Comparison of ENCODE assay signal across 8 cellular contexts in the genomic region with DNA sequence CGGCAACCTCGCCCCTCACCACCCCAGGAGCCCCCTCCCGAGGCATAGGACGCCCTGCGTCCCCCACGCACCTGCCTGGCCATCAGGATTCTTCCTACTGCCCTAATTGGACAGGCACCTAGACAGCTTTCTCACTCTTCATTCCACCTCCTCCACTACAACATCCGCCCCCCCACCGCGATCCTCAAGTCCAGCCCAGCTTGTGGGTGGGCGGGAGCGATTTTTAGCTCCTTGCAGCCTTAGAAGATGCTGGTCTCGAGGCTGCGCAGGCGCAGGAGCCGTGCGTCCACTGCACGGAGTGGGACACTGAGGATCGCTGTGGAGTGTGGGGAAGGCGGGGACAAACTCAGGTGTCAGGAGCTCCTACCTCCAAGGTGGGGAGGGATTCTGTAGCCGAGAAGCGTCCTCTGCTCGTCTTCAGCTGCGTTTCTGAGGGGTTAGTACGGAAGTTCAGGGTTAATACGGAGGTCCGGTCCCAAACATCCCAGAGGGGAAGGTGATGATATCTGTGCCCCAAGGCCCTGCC. TPM values are rescaled to one million over a fixed set of nuclear protein-coding genes. Genes with fewer than 3 reads are reported as not detected.
A peak's percentile ranks its signal among the peaks of the same experiment; 100 is the strongest.
DNase-seq lines count a peak whose midpoint lies in the region; ATAC-seq and TF ChIP-seq lines count a peak whose summit lies in the region.

A gene (minus strand): TSS at position 162 of the 526 bp plus-strand sequence. CDS start 4,600 bp downstream, outside the sequence.

- no TSS peak for BruUV-seq in PC-3 (replicated peaks; lab: Mats Ljungman, UMichigan)

- no peaks in the 10 kb centered on the region for H3K9me2 ChIP-seq in PC-3 (replicated peaks; ENCODE audit: low read length)

- TF ChIP-seq POLR2A in esophagus muscularis mucosa (IDR thresholded peaks at IDR 0.05; ENCODE audit: low read depth), result no peak

- no peaks in the 10 kb centered on the region for H3K9me3 ChIP-seq in PC-3 (ENCODE audit: low read length)
- no peaks in the 10 kb centered on the region for H3K9me3 ChIP-seq in esophagus muscularis mucosa
- no peaks in the 10 kb centered on the region for H3K9me3 ChIP-seq in skeletal muscle satellite cell (replicated peaks; ENCODE audit: low read length)

- H3K27me3 ChIP-seq in PC-3 (ENCODE audit: low read length) (peaks cover 11% of the 10 kb centered on the region), esophagus muscularis mucosa (peaks cover 0 to 100% (median 89%) of the 10 kb centered on the region in 4 donors), skeletal muscle satellite cell (ENCODE audit: control insufficient read depth, insufficient read depth, low read length) (peaks cover 83% of the 10 kb centered on the region)

- H3K9ac ChIP-seq in PC-3 (ENCODE audit: low read length), result no peak within 1 kb of the TSS
- no peak within 1 kb of the TSS for H3K9ac ChIP-seq in skeletal muscle satellite cell (ENCODE audit: low read depth, low read length)

- 13% methylated on average over 23 of the region's 26 CpGs for WGBS in esophagus muscularis mucosa

- H4K20me1 ChIP-seq in PC-3 (ENCODE audit: low read length), result no peaks in the 10 kb centered on the region

- peak; percentile 68 for DNase-seq in NCI-H2227 (lab: John Stamatoyannopoulos, UW; ENCODE audit: unreplicated experiment)
- DNase-seq in NCI-H2227 treated with DMSO at 0.1 percent for 48 hours (lab: John Stamatoyannopoulos, UW), result no peak
- DNase-seq in PC-3, result peak; percentile 35
- DNase-seq in esophagus muscularis mucosa (ENCODE audit: extremely low spot score), result no peak

- no peaks in the 10 kb centered on the region for H3K79me2 ChIP-seq in PC-3 (ENCODE audit: low read length)

- H3K36me3 ChIP-seq in PC-3 (ENCODE audit: low read depth, low read length), result no peaks in the 10 kb centered on the region
- H3K36me3 ChIP-seq in esophagus muscularis mucosa, result no peaks in the 10 kb centered on the region
- H3K36me3 ChIP-seq in skeletal muscle satellite cell (ENCODE audit: insufficient read depth, low read length), result no peaks in the 10 kb centered on the region

- CTCF ChIA-PET in PC-3 (lab: Charles Lee), result no interaction called here

- H3K4me1 ChIP-seq in PC-3 (ENCODE audit: insufficient read depth, low read length), result peaks cover 17% of the 10 kb centered on the region
- peaks cover 14 to 59% (median 40%) of the 10 kb centered on the region in 4 donors for H3K4me1 ChIP-seq in esophagus muscularis mucosa
- H3K4me1 ChIP-seq in skeletal muscle satellite cell (ENCODE audit: control insufficient read depth, insufficient read depth, low read length), result no peaks in the 10 kb centered on the region

- intact Hi-C loops in PC-3 (cut with micrococcal nuclease), result no loop called here
- intact Hi-C loops in esophagus muscularis mucosa (cut with DNase I), result no loop called here

- peak within 1 kb of the TSS; percentile 83 for H3K4me2 ChIP-seq in PC-3 (ENCODE audit: low read length)
- peak within 1 kb of the TSS; percentile 74 for H3K4me2 ChIP-seq in skeletal muscle satellite cell (ENCODE audit: low read length)

- peak within 1 kb of the TSS; percentile 68 for H2AFZ ChIP-seq in PC-3 (ENCODE audit: low read length)

- TF ChIP-seq EP300 in esophagus muscularis mucosa (IDR thresholded peaks at IDR 0.05), result no peak

- TF ChIP-seq CTCF in PC-3 (conservative IDR thresholded peaks at IDR 0.05; ENCODE audit: low read depth, low read length), result no peak
- no peak for TF ChIP-seq CTCF in esophagus muscularis mucosa (IDR thresholded peaks at IDR 0.05)

- H3K27ac ChIP-seq in PC-3 (ENCODE audit: low read length), result no peak within 1 kb of the TSS
- H3K27ac ChIP-seq in esophagus muscularis mucosa (replicated peaks in 1 of 4), result no peak within 1 kb of the TSS

- peaks cover 4% of the 10 kb centered on the region for H3F3A ChIP-seq in PC-3 (ENCODE audit: low read length, unreplicated experiment)

- POLR2A ChIA-PET in PC-3 (lab: Charles Lee; ENCODE audit: unreplicated experiment), result no interaction called here

- no peak for ATAC-seq in PC-3
- ATAC-seq in HG03342 (IDR thresholded peaks at IDR 0.05; ENCODE audit: unreplicated experiment), result no peak
- ATAC-seq in GM19395 (IDR thresholded peaks at IDR 0.05; ENCODE audit: unreplicated experiment), result no peak
- ATAC-seq in HG03571 (IDR thresholded peaks at IDR 0.05; ENCODE audit: unreplicated experiment), result no peak

- peak within 1 kb of the TSS; percentile 71 for H3K4me3 ChIP-seq in PC-3 (ENCODE audit: low read length)
- H3K4me3 ChIP-seq in esophagus muscularis mucosa, result peak within 1 kb of the TSS; percentile 48 to 59 (median 51)
- peak within 1 kb of the TSS; percentile 51 for H3K4me3 ChIP-seq in skeletal muscle satellite cell (ENCODE audit: low read length)

RNA-seq across cellular contexts. Expression of the gene that starts here (rescaled TPM):
- total RNA-seq in PC-3 (2014; rRNA removed), result 0.81 and 3.7 TPM in 2 replicates
- under 1 TPM in 2 of 4 donors, not detected in 2; 0.52 to 0.83 TPM for total RNA-seq in esophagus muscularis mucosa
- total RNA-seq in skeletal muscle satellite cell (2012; rRNA removed), result not detected in 2 replicates

Comparison
In these comparisons a context has a peak if more than half of its experiments do, and no peak if none do; other contexts are left out.
1. DNase-seq: peak in NCI-H2227 (single experiment) and PC-3 (single experiment); none in NCI-H2227 treated with DMSO at 0.1 percent for 48 hours (single experiment) and esophagus muscularis mucosa (single experiment).
2. Peak in every context shown above with its lines, with median percentiles within 50 percentile points of each other: H3K4me3 ChIP-seq.